In the genomic region with DNA sequence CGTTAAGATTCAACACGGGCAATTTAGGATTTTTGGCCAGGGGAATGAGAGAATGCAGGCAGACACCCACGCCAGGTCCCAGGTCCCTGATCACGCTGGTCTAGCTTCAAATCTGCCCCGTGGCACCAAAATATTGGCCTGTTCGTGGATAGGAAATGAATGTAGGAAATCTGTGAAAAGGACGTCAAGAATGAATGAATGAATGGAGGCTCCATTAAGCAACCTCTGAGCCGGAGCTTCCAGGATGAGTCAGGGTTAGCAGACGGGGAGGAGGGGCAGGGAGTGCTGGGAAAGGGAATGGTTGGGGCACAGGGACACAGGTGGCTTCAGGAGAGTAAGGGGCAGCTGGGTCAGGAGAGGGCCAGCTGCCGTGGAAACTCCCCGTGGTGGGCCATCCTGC, we compare ENCODE assay signal across 12 cellular contexts. TPM values are rescaled to one million over a fixed set of nuclear protein-coding genes. Genes with fewer than 3 reads are reported as not detected.
A peak's percentile ranks its signal among the peaks of the same experiment; 100 is the strongest.
DNase-seq lines count a peak whose midpoint lies in the region; ATAC-seq and TF ChIP-seq lines count a peak whose summit lies in the region.
"Had no signal": no experiment of that assay in that cellular context is flagged by ENCODE, and none has a peak within 500 bp of the region (broad histone marks: within the 10 kb centered on the region; RNA-seq: fewer than 3 reads in every experiment).

No MANE protein-coding gene starts in this region.

- H3K4me1 Mint-ChIP-seq in GM23338 = peaks cover 23% of the 10 kb centered on the region
- peaks cover 17% of the 10 kb centered on the region for H3K4me1 Mint-ChIP-seq in endodermal cell
- peaks cover 25% of the 10 kb centered on the region for H3K4me1 Mint-ChIP-seq in neural progenitor cell
- H3K4me1 Mint-ChIP-seq in activated CD8-positive, alpha-beta memory T cell treated with anti-CD3 and anti-CD28 coated beads, Interleukin-2, amount 10 ng/mL, durations not matched to agents 7 days and 5 days = no peaks in the 10 kb centered on the region

- H3K4me3 ChIP-seq in GM23338 (no peak overlapping the region), endodermal cell (ENCODE audit: low read length) (no peak overlapping the region), neural progenitor cell (no peak overlapping the region)

- no peak overlapping the region for H3K4me3 Mint-ChIP-seq in GM23338
- no peak overlapping the region for H3K4me3 Mint-ChIP-seq in endodermal cell
- peak overlapping the region; percentile 1 for H3K4me3 Mint-ChIP-seq in neural progenitor cell
- H3K4me3 Mint-ChIP-seq in activated CD8-positive, alpha-beta memory T cell treated with anti-CD3 and anti-CD28 coated beads, Interleukin-2, amount 10 ng/mL, durations not matched to agents 7 days and 5 days = no peak overlapping the region
- H3K4me3 Mint-ChIP-seq: memory B cell had no signal

- H3K36me3 ChIP-seq in GM23338 (ENCODE audit: insufficient read depth) = no peaks in the 10 kb centered on the region
- no peaks in the 10 kb centered on the region for H3K36me3 ChIP-seq in endodermal cell (ENCODE audit: control insufficient read depth, insufficient read depth, low read length)
- H3K36me3 ChIP-seq in neural progenitor cell = no peaks in the 10 kb centered on the region

- H3K79me2 ChIP-seq in GM23338 (replicated peaks; ENCODE audit: insufficient read depth) (no peaks in the 10 kb centered on the region), neural progenitor cell (ENCODE audit: low read depth) (no peaks in the 10 kb centered on the region)

- H3K27me3 ChIP-seq in GM23338 (ENCODE audit: insufficient read depth) = no peaks in the 10 kb centered on the region
- H3K27me3 ChIP-seq in endodermal cell (ENCODE audit: control insufficient read depth, insufficient read depth, low read length, poor library complexity, severe bottlenecking) = no peaks in the 10 kb centered on the region
- no peaks in the 10 kb centered on the region for H3K27me3 ChIP-seq in neural progenitor cell

- CTCF ChIA-PET in activated CD8-positive, alpha-beta memory T cell treated with anti-CD3 and anti-CD28 coated beads, Interleukin-2, amount 10 ng/mL, durations not matched to agents 7 days and 5 days (lab: Charles Lee) = no interaction called here

- TF ChIP-seq CTCF in GM23338 (conservative IDR thresholded peaks at IDR 0.05; ENCODE audit: low read depth in 2 of 2) (no peak), endodermal cell (conservative IDR thresholded peaks at IDR 0.05) (no peak), neural progenitor cell (IDR thresholded peaks at IDR 0.05) (no peak)

- H3K4me1 ChIP-seq in GM23338 (ENCODE audit: insufficient read depth) = peaks cover 10% of the 10 kb centered on the region
- H3K4me1 ChIP-seq in endodermal cell (ENCODE audit: control insufficient read depth, insufficient read depth, low read length) = peaks cover 5% of the 10 kb centered on the region
- H3K4me1 ChIP-seq in neural progenitor cell = peaks cover 11% of the 10 kb centered on the region

- 57 to 67% methylated on average over 10 to 11 of the region's 11 CpGs for WGBS in endodermal cell (ENCODE audit: insufficient coverage in 1 of 2, insufficient read length in 1 of 2), 2 experiments

- H3K9ac ChIP-seq in endodermal cell (ENCODE audit: extremely low read depth, low read length, poor library complexity, severe bottlenecking) (no peak overlapping the region), neural progenitor cell (no peak overlapping the region)

- no peaks in the 10 kb centered on the region for H3K9me3 Mint-ChIP-seq in GM23338
- H3K9me3 Mint-ChIP-seq in endodermal cell = no peaks in the 10 kb centered on the region
- no peaks in the 10 kb centered on the region for H3K9me3 Mint-ChIP-seq in neural progenitor cell
- no peaks in the 10 kb centered on the region for H3K9me3 Mint-ChIP-seq in activated CD8-positive, alpha-beta memory T cell treated with anti-CD3 and anti-CD28 coated beads, Interleukin-2, amount 10 ng/mL, durations not matched to agents 7 days and 5 days (ENCODE audit: low read depth)
- H3K9me3 Mint-ChIP-seq: memory B cell had no signal

- H3K36me3 Mint-ChIP-seq in GM23338 (ENCODE audit: low read depth) = no peaks in the 10 kb centered on the region
- no peaks in the 10 kb centered on the region for H3K36me3 Mint-ChIP-seq in endodermal cell (ENCODE audit: low read depth)
- no peaks in the 10 kb centered on the region for H3K36me3 Mint-ChIP-seq in neural progenitor cell
- H3K36me3 Mint-ChIP-seq in activated CD8-positive, alpha-beta memory T cell treated with anti-CD3 and anti-CD28 coated beads, Interleukin-2, amount 10 ng/mL, durations not matched to agents 7 days and 5 days = no peaks in the 10 kb centered on the region
- H3K36me3 Mint-ChIP-seq: memory B cell had no signal

- H4K20me1 ChIP-seq in GM23338 (replicated peaks; ENCODE audit: insufficient read depth) (no peaks in the 10 kb centered on the region), neural progenitor cell (ENCODE audit: low read depth) (no peaks in the 10 kb centered on the region)

- H3K27ac Mint-ChIP-seq in GM23338 (peak overlapping the region; percentile 72), endodermal cell (peak overlapping the region; percentile 67), neural progenitor cell (no peak overlapping the region)
- no peak overlapping the region for H3K27ac Mint-ChIP-seq in activated CD8-positive, alpha-beta memory T cell treated with anti-CD3 and anti-CD28 coated beads, Interleukin-2, amount 10 ng/mL, durations not matched to agents 7 days and 5 days
- H3K27ac Mint-ChIP-seq: memory B cell had no signal

- DNase-seq in GM23338 (ENCODE audit: low spot score) (peak; percentile 65), NCI-H69 (lab: John Stamatoyannopoulos, UW) (peak; percentile 69), endodermal cell (peak; percentile 84), neural progenitor cell (ENCODE audit: low spot score) (peak; percentile 28), NCI-H1930 (lab: John Stamatoyannopoulos, UW) (no peak), NCI-H1092 (lab: John Stamatoyannopoulos, UW) (no peak)
- no peak for DNase-seq in activated CD8-positive, alpha-beta memory T cell treated with anti-CD3 and anti-CD28 coated beads, Interleukin-2, amount 10 ng/mL, durations not matched to agents 7 days and 5 days
- DNase-seq in activated effector memory CD4-positive, alpha-beta T cell treated with anti-CD3 and anti-CD28 coated beads, Interleukin-2, amount 50 U/mL, for 16 hours = no peak
- DNase-seq: activated effector memory CD4-positive, alpha-beta T cell treated with Interleukin-2 at 50 U/mL for 16 hours; DMS79 treated with DMSO at 0.1 percent for 48 hours; NCI-H446 treated with DMSO at 0.1 percent for 48 hours had no signal

- H2AFZ ChIP-seq in GM23338 (peak overlapping the region; percentile 93), neural progenitor cell (replicated peaks) (peak overlapping the region; percentile 38)

- no peaks in the 10 kb centered on the region for H3K9me3 ChIP-seq in endodermal cell (ENCODE audit: control insufficient read depth, low read length)
- H3K9me3 ChIP-seq in neural progenitor cell (ENCODE audit: low read depth) = no peaks in the 10 kb centered on the region

- H3K4me2 ChIP-seq in GM23338 (0 out of 2 replicates have a peak overlapping the region, but pooled peaks have one; percentile 38), neural progenitor cell (no peak overlapping the region)

- H3K27ac ChIP-seq in GM23338 (ENCODE audit: low read depth) (peak overlapping the region; percentile 86; the same call in 1 of the 2 replicates), endodermal cell (ENCODE audit: low read depth, low read length) (no peak overlapping the region), neural progenitor cell (peak overlapping the region; percentile 26)

- peaks cover 22% of the 10 kb centered on the region; the same call in 1 of the 2 replicates for H3F3A ChIP-seq in GM23338 (replicated peaks; ENCODE audit: low read depth)
- H3F3A ChIP-seq in neural progenitor cell (ENCODE audit: low read depth) = peaks cover 18% of the 10 kb centered on the region

- ATAC-seq in GM23338 = no peak; the same call in 2 of the 3 replicates
- ATAC-seq in activated CD8-positive, alpha-beta memory T cell treated with anti-CD3 and anti-CD28 coated beads, Interleukin-2, amount 10 ng/mL, durations not matched to agents 7 days and 5 days = no peak

- H3K27me3 Mint-ChIP-seq in GM23338 (ENCODE audit: insufficient read depth, low read depth, poor library complexity) = peaks cover 9% of the 10 kb centered on the region
- peaks cover 3% of the 10 kb centered on the region for H3K27me3 Mint-ChIP-seq in endodermal cell (ENCODE audit: insufficient read depth)
- H3K27me3 Mint-ChIP-seq in neural progenitor cell (ENCODE audit: insufficient read depth, low read depth) = peaks cover 10% of the 10 kb centered on the region
- H3K27me3 Mint-ChIP-seq in activated CD8-positive, alpha-beta memory T cell treated with anti-CD3 and anti-CD28 coated beads, Interleukin-2, amount 10 ng/mL, durations not matched to agents 7 days and 5 days = peaks cover 16% of the 10 kb centered on the region

- no peaks in the 10 kb centered on the region for H3K9me2 ChIP-seq in GM23338 (ENCODE audit: insufficient read depth)

RNA-seq across cellular contexts. Expression of gene SULT2B1, which starts 4.2 kb away (rescaled TPM):
- total RNA-seq in GM23338 (2014; rRNA removed; shearing (Covaris generic)) = 1.3 TPM in 1 of 2 replicates, not detected in the other
- polyA plus RNA-seq in GM23338 (2016; fragmentation: Nextera tagmentation; extraction: Ambion mirVana) = 2.3 and 2.5 TPM in 2 replicates
- total RNA-seq in endodermal cell (1 to 10 TPM in 1 of 2 donors, under 1 TPM in 1; 0.35 to 2.4 TPM), neural progenitor cell (ENCODE audit: low replicate concordance) (1.6 TPM in 1 of 2 replicates, not detected in the other)
- polyA plus RNA-seq in endodermal cell (2013, experiment 1 of 2) = 0.18 TPM
- polyA plus RNA-seq in endodermal cell (2013, experiment 2 of 2) = 0.29 TPM
- total RNA-seq in activated CD8-positive, alpha-beta memory T cell treated with anti-CD3 and anti-CD28 coated beads, Interleukin-2, amount 10 ng/mL, durations not matched to agents 7 days and 5 days = not detected

RNA-seq across cellular contexts. Expression of gene LMTK3, which starts 44.5 kb away (rescaled TPM):
- total RNA-seq in GM23338 (2014; rRNA removed; shearing (Covaris generic)) = 5.7 and 11.8 TPM in 2 replicates
- 1.6 and 2.0 TPM in 2 replicates for polyA plus RNA-seq in GM23338 (2016; fragmentation: Nextera tagmentation; extraction: Ambion mirVana)
- total RNA-seq in endodermal cell (10 to 100 TPM; 11.1 to 14.5 TPM), neural progenitor cell (ENCODE audit: low replicate concordance) (0.02 and 3.5 TPM in 2 replicates)
- 9.3 TPM for polyA plus RNA-seq in endodermal cell (2013, experiment 1 of 2)
- polyA plus RNA-seq in endodermal cell (2013, experiment 2 of 2) = 7.6 TPM
- total RNA-seq in activated CD8-positive, alpha-beta memory T cell treated with anti-CD3 and anti-CD28 coated beads, Interleukin-2, amount 10 ng/mL, durations not matched to agents 7 days and 5 days = 1 to 10 TPM; 3.5 to 5.3 TPM

RNA-seq across cellular contexts. Expression of gene SPACA4, which starts 50.4 kb away (rescaled TPM):
- total RNA-seq in GM23338 (2014; rRNA removed; shearing (Covaris generic)) = not detected in 2 replicates
- polyA plus RNA-seq in GM23338 (2016; fragmentation: Nextera tagmentation; extraction: Ambion mirVana) = not detected in 2 replicates
- total RNA-seq in endodermal cell (not detected), neural progenitor cell (ENCODE audit: low replicate concordance) (not detected in 2 replicates)
- polyA plus RNA-seq in endodermal cell (2013, experiment 1 of 2) = not detected
- not detected for polyA plus RNA-seq in endodermal cell (2013, experiment 2 of 2)
- not detected for total RNA-seq in activated CD8-positive, alpha-beta memory T cell treated with anti-CD3 and anti-CD28 coated beads, Interleukin-2, amount 10 ng/mL, durations not matched to agents 7 days and 5 days

RNA-seq across cellular contexts. Expression of gene FAM83E, which starts 58.7 kb away (rescaled TPM):
- total RNA-seq in GM23338 (2014; rRNA removed; shearing (Covaris generic)) = 2.3 and 4.5 TPM in 2 replicates
- polyA plus RNA-seq in GM23338 (2016; fragmentation: Nextera tagmentation; extraction: Ambion mirVana) = 0.90 and 1.0 TPM in 2 replicates
- total RNA-seq in endodermal cell (1 to 10 TPM; 4.4 to 5.7 TPM), neural progenitor cell (ENCODE audit: low replicate concordance) (0.06 and 2.6 TPM in 2 replicates)
- polyA plus RNA-seq in endodermal cell (2013, experiment 1 of 2) = 0.36 TPM
- polyA plus RNA-seq in endodermal cell (2013, experiment 2 of 2) = 0.37 TPM
- 1 to 10 TPM; 2.8 to 4.1 TPM for total RNA-seq in activated CD8-positive, alpha-beta memory T cell treated with anti-CD3 and anti-CD28 coated beads, Interleukin-2, amount 10 ng/mL, durations not matched to agents 7 days and 5 days

Comparison
In these comparisons a context has a peak if more than half of its experiments do, and no peak if none do; other contexts are left out.
1. DNase-seq: peak in GM23338 (single experiment), NCI-H69 (single experiment), endodermal cell (single experiment) and neural progenitor cell (single experiment); none in NCI-H1930 (0 of 2), activated CD8-positive, alpha-beta memory T cell treated with anti-CD3 and anti-CD28 coated beads, Interleukin-2, amount 10 ng/mL, durations not matched to agents 7 days and 5 days (single experiment), activated effector memory CD4-positive, alpha-beta T cell treated with anti-CD3 and anti-CD28 coated beads, Interleukin-2, amount 50 U/mL, for 16 hours (single experiment) and NCI-H1092 (single experiment).
2. H3K27ac Mint-ChIP-seq: peak in GM23338 (single experiment) and endodermal cell (single experiment); none in neural progenitor cell (single experiment) and activated CD8-positive, alpha-beta memory T cell treated with anti-CD3 and anti-CD28 coated beads, Interleukin-2, amount 10 ng/mL, durations not matched to agents 7 days and 5 days (single experiment).